In the genomic region with DNA sequence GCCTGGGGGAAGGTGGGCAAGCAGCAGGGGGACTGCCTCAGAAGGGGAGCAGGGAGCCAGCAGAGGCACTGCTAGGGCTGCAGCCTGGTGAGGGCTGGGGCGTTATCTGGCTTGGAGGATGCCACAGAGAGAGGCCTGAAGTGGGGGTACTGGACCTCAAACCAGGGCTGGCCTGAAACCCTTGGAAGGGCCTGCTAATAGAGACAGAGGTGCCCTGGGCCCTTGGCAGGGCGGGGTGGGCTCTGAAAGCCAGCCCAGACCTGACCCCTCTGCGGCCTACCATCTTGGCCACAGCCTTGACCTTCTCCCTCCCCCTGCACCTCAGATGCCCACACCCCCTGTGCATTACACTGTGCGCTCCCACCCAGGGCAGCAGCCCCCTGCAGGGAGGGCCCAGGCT, we compare ENCODE assay signal across 33 cellular contexts. TPM values are rescaled to one million over a fixed set of nuclear protein-coding genes. Genes with fewer than 3 reads are reported as not detected.
A peak's percentile ranks its signal among the peaks of the same experiment; 100 is the strongest.
DNase-seq lines count a peak whose midpoint lies in the region; TF ChIP-seq lines count a peak whose summit lies in the region.
"Had no signal": no experiment of that assay in that cellular context is flagged by ENCODE, and none has a peak within 500 bp of the region (broad histone marks: within the 10 kb centered on the region; RNA-seq: fewer than 3 reads in every experiment).

No MANE protein-coding gene starts in this region.

- CTCF ChIA-PET in MCF 10A (lab: Yijun Ruan, JAX): interaction anchor here (0.7 to 1.6 kb wide), 3 partner anchors 9 to 320 kb away, joined by 3 to 9 read pairs (median 4); no protein-coding TSS in a partner anchor

- H3K23ac ChIP-seq in trophoblast cell (ENCODE audit: low read length): no peak overlapping the region

- POLR2A ChIA-PET in MCF 10A (lab: Yijun Ruan, JAX): interaction anchor here (1.3 kb wide), 1 partner anchor 16 kb away, joined by 3 read pairs; no protein-coding TSS in a partner anchor

- H3K4me3 Mint-ChIP-seq in MCF 10A (ENCODE audit: unreplicated experiment): no peak overlapping the region
- H3K4me3 Mint-ChIP-seq: activated B cell treated with CpG ODN at 0.5 μM for 24 hours; activated naive CD8-positive, alpha-beta T cell treated with anti-CD3 and anti-CD28 coated beads, Interleukin-2, amount 10 ng/mL, durations not matched to agents 7 days and 5 days; B cell; brain; H9; immature natural killer cell; natural killer cell; type B pancreatic cell had no signal

- H3K4me2 ChIP-seq in osteoblast (ENCODE audit: insufficient read depth, low read length) (peak overlapping the region; percentile 25), trophoblast cell (ENCODE audit: low read length) (no peak overlapping the region)
- H3K4me2 ChIP-seq: hepatocyte had no signal

- H4K20me1 ChIP-seq in osteoblast (ENCODE audit: insufficient read depth, low read length): no peaks in the 10 kb centered on the region

- H2AK5ac ChIP-seq in trophoblast cell (ENCODE audit: low read length): no peak overlapping the region

- H3K9ac ChIP-seq in trophoblast cell (ENCODE audit: low read length): no peak overlapping the region

- H4K12ac ChIP-seq in trophoblast cell (ENCODE audit: low read depth, low read length): no peak overlapping the region

- no peaks in the 10 kb centered on the region for H3K27me3 ChIP-seq in osteoblast (ENCODE audit: insufficient read depth, low read length)
- H3K27me3 ChIP-seq in trophoblast cell (ENCODE audit: insufficient read depth, low read length): no peaks in the 10 kb centered on the region
- H3K27me3 ChIP-seq: hepatocyte, left lung, ovary, right atrium auricular region had no signal

- peaks cover 48% of the 10 kb centered on the region for H3K4me1 ChIP-seq in osteoblast (ENCODE audit: insufficient read depth, low read length)
- H3K4me1 ChIP-seq in trophoblast cell (ENCODE audit: control insufficient read depth in 1 of 2, insufficient read depth in 2 of 2, low read length in 2 of 2): peaks cover 7 to 8% of the 10 kb centered on the region in 2 experiments
- H3K4me1 ChIP-seq: foreskin keratinocyte had no signal

- no peak overlapping the region for H3K14ac ChIP-seq in trophoblast cell (ENCODE audit: low read length)

- no peak for TF ChIP-seq CTCF in MCF 10A (IDR thresholded peaks at IDR 0.05; ENCODE audit: unreplicated experiment)
- TF ChIP-seq CTCF in osteoblast (IDR thresholded peaks at IDR 0.05; ENCODE audit: extremely low read depth, low read depth, low read length): no peak

- no peak overlapping the region for H4K91ac ChIP-seq in trophoblast cell (ENCODE audit: low read depth, low read length)

- no peak overlapping the region for H3K18ac ChIP-seq in trophoblast cell (ENCODE audit: low read length)

- peaks cover 34% of the 10 kb centered on the region for H3K4me1 Mint-ChIP-seq in MCF 10A (ENCODE audit: insufficient read depth, unreplicated experiment)

- no peak overlapping the region for H2BK120ac ChIP-seq in trophoblast cell (ENCODE audit: insufficient read depth, low read length, poor library complexity)

- H3K27ac ChIP-seq in osteoblast (ENCODE audit: low read depth, low read length) (peak overlapping the region; percentile 73), trophoblast cell (ENCODE audit: low read depth, low read length) (no peak overlapping the region)
- H3K27ac ChIP-seq: foreskin keratinocyte, hepatocyte, left lung, ovary had no signal

- H3K27ac Mint-ChIP-seq in MCF 10A (ENCODE audit: low read depth, unreplicated experiment): peak overlapping the region; percentile 36
- H3K27ac Mint-ChIP-seq: activated B cell treated with CpG ODN at 0.5 μM for 24 hours; activated T-helper 2 cell treated with anti-CD3 and anti-CD28 coated beads, Interferon-gamma antibody, Interleukin-2, Interleukin-4, amounts not matched to agents 10 μg/mL and 5 μg/mL and 100 μg/mL, durations not matched to agents 14 hours and 24 hours and 36 hours; B cell; brain; H9; immature natural killer cell; type B pancreatic cell had no signal

- no peak overlapping the region for H2AFZ ChIP-seq in osteoblast (ENCODE audit: low read length)
- H2AFZ ChIP-seq in trophoblast cell (ENCODE audit: insufficient read depth, low read length, poor library complexity): no peak overlapping the region
- H2AFZ ChIP-seq: hepatocyte had no signal

- H3K9me3 Mint-ChIP-seq in MCF 10A (ENCODE audit: unreplicated experiment): no peaks in the 10 kb centered on the region
- H3K9me3 Mint-ChIP-seq: activated B cell treated with CpG ODN at 0.5 μM for 24 hours; activated naive CD8-positive, alpha-beta T cell treated with anti-CD3 and anti-CD28 coated beads, Interleukin-2, amount 10 ng/mL, durations not matched to agents 7 days and 5 days; activated T-helper 2 cell treated with anti-CD3 and anti-CD28 coated beads, Interferon-gamma antibody, Interleukin-2, Interleukin-4, amounts not matched to agents 10 μg/mL and 5 μg/mL and 100 μg/mL, durations not matched to agents 14 hours and 24 hours and 36 hours; H9; immature natural killer cell; natural killer cell; type B pancreatic cell had no signal

- no peak overlapping the region for H2BK5ac ChIP-seq in trophoblast cell (ENCODE audit: low read depth, low read length, poor library complexity)

- no peaks in the 10 kb centered on the region for H3K27me3 Mint-ChIP-seq in MCF 10A (ENCODE audit: insufficient read depth, unreplicated experiment)

- intact Hi-C loops in MCF 10A (cut with micrococcal nuclease): loop anchor here (5.0 kb wide), 1 partner anchor 366 kb away; no protein-coding TSS in a partner anchor

- no peaks in the 10 kb centered on the region for H3K79me2 ChIP-seq in osteoblast (ENCODE audit: insufficient read depth, low read length)
- H3K79me2 ChIP-seq in trophoblast cell (ENCODE audit: control insufficient read depth, insufficient read depth, low read length, poor library complexity): no peaks in the 10 kb centered on the region
- H3K79me2 ChIP-seq: hepatocyte had no signal

- H3K9me3 ChIP-seq in osteoblast (ENCODE audit: low read depth, low read length) (no peaks in the 10 kb centered on the region), trophoblast cell (ENCODE audit: insufficient read depth, low read depth, low read length) (peaks cover 2% of the 10 kb centered on the region)
- H3K9me3 ChIP-seq: left lung, ovary, right atrium auricular region had no signal

- no peak overlapping the region for H4K8ac ChIP-seq in trophoblast cell (ENCODE audit: low read depth, low read length)

- H3K36me3 Mint-ChIP-seq in MCF 10A (ENCODE audit: insufficient read depth, unreplicated experiment): peaks cover 5% of the 10 kb centered on the region
- H3K36me3 Mint-ChIP-seq: activated naive CD8-positive, alpha-beta T cell treated with anti-CD3 and anti-CD28 coated beads, Interleukin-2, amount 10 ng/mL, durations not matched to agents 7 days and 5 days; brain; immature natural killer cell; natural killer cell; type B pancreatic cell had no signal

- no TSS peak for BruUV-seq in MCF 10A (replicated peaks; lab: Mats Ljungman, UMichigan)

- H3K4me3 ChIP-seq in osteoblast (ENCODE audit: insufficient read depth, low read length) (no peak overlapping the region), trophoblast cell (ENCODE audit: low read depth, low read length) (no peak overlapping the region)
- H3K4me3 ChIP-seq: hepatocyte, left lung, ovary, right atrium auricular region had no signal

- no CpG with 5 or more reads among the region's 4 CpGs for WGBS in trophoblast cell (ENCODE audit: extremely low coverage, insufficient coverage, insufficient read length)

- H3K4ac ChIP-seq in trophoblast cell (ENCODE audit: low read depth, low read length): no peak overlapping the region

- peak; percentile 53 for DNase-seq in activated effector memory CD4-positive, alpha-beta T cell treated with anti-CD3 and anti-CD28 coated beads, Interleukin-2, amount 50 U/mL, for 16 hours
- DNase-seq in activated effector memory CD4-positive, alpha-beta T cell treated with Interleukin-2 at 50 U/mL for 16 hours: no peak
- DNase-seq in MCF 10A (ENCODE audit: unreplicated experiment) (no peak), osteoblast (ENCODE audit: insufficient read length, low spot score, missing footprints) (peak; percentile 73), T-helper 2 cell (no peak), iPS-NIHi7 (ENCODE audit: extremely low spot score) (no peak), NCI-H146 treated with DMSO at 0.1 percent for 48 hours (lab: John Stamatoyannopoulos, UW; ENCODE audit: unreplicated experiment) (no peak), trophoblast cell (no peak)
- DNase-seq: activated B cell treated with CpG ODN at 0.5 μM for 24 hours; activated naive CD8-positive, alpha-beta T cell treated with anti-CD3 and anti-CD28 coated beads, Interleukin-2, amount 10 ng/mL, durations not matched to agents 7 days and 5 days; COR-L47; DMS79 treated with DMSO at 0.1 percent for 48 hours; effector memory CD4-positive, alpha-beta T cell; erythroblast; foreskin keratinocyte; H9; immature natural killer cell; left lung; midbrain; natural killer cell; NCI-H1048; NCI-H187 treated with DMSO at 0.1 percent for 48 hours; NCI-H748 treated with DMSO at 0.1 percent for 48 hours; Right ventricle myocardium superior; stimulated activated CD4-positive, alpha-beta T cell treated with anti-CD3 and anti-CD28 coated beads, Interleukin-15, amount 100 ng/mL, for 24 hours; SW 1271 had no signal

- H3K79me1 ChIP-seq in trophoblast cell (ENCODE audit: low read length): peaks cover 7% of the 10 kb centered on the region

- H3K36me3 ChIP-seq in osteoblast (ENCODE audit: insufficient read depth, low read length): peaks cover 18% of the 10 kb centered on the region
- H3K36me3 ChIP-seq in trophoblast cell (ENCODE audit: control insufficient read depth in 1 of 2, insufficient read depth in 2 of 2, low read length in 2 of 2): no peaks in the 10 kb centered on the region
- H3K36me3 ChIP-seq: left lung, ovary, right atrium auricular region had no signal

- no peak overlapping the region for H2BK12ac ChIP-seq in trophoblast cell (ENCODE audit: low read length)

RNA-seq across cellular contexts. Expression of a gene that starts 29.6 kb away (rescaled TPM):
- total RNA-seq in MCF 10A (2022) (4.7 and 4.9 TPM in 2 replicates), osteoblast (246 and 264 TPM in 2 replicates)
- polyA plus RNA-seq in trophoblast cell (2013): 64.9 and 67.5 TPM in 2 replicates

RNA-seq across cellular contexts. Expression of a gene that starts 36.2 kb away (rescaled TPM):
- total RNA-seq in MCF 10A (2022) (12.0 and 17.6 TPM in 2 replicates), osteoblast (14.1 and 15.0 TPM in 2 replicates)
- 4.0 and 4.1 TPM in 2 replicates for polyA plus RNA-seq in trophoblast cell (2013)

RNA-seq across cellular contexts. Expression of a gene that starts 38.7 kb away (rescaled TPM):
- total RNA-seq in MCF 10A (2022) (33.4 and 33.9 TPM in 2 replicates), osteoblast (46.7 and 50.7 TPM in 2 replicates)
- 18.7 and 18.8 TPM in 2 replicates for polyA plus RNA-seq in trophoblast cell (2013)

Comparison
In these comparisons a context has a peak if more than half of its experiments do, and no peak if none do; other contexts are left out.
1. DNase-seq: peak in activated effector memory CD4-positive, alpha-beta T cell treated with anti-CD3 and anti-CD28 coated beads, Interleukin-2, amount 50 U/mL, for 16 hours (single experiment) and osteoblast (single experiment); none in activated effector memory CD4-positive, alpha-beta T cell treated with Interleukin-2 at 50 U/mL for 16 hours (single experiment), MCF 10A (single experiment), T-helper 2 cell (0 of 5), iPS-NIHi7 (single experiment), NCI-H146 treated with DMSO at 0.1 percent for 48 hours (single experiment) and trophoblast cell (0 of 2).
2. RNA of a gene that starts 29.6 kb away (total RNA-seq): 246 to 264 TPM in osteoblast; 4.7 to 4.9 TPM in MCF 10A; every median in the first group is over 10 times any median in the second.